Comparison of ENCODE assay signal across 10 cellular contexts in the genomic region with DNA sequence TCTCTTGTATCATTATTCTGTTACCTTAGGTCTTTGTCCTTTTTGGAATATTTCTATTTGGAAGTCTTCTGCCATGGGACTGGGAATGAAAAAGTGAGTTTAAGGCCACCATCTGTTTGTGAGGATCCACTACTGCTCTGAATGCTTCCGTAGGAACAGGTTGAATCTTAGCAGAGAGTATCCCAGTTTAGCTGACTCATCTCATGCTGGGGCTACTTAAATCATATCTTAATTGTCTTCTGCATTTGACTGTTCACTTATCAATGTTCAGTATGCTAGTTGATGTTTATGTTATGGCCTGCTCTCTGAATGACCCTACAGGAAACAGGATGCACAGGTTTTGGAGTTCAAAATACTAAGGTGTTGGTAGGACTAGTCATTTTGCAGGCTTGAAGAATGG. TPM values are rescaled to one million over a fixed set of nuclear protein-coding genes. Genes with fewer than 3 reads are reported as not detected.
"Had no signal": no experiment of that assay in that cellular context is flagged by ENCODE, and none has a peak within 500 bp of the region (broad histone marks: within the 10 kb centered on the region; RNA-seq: fewer than 3 reads in every experiment).

No MANE protein-coding gene starts in this region.

- FAIRE-seq: HepG2, HTR-8/SVneo had no signal

- H3K4me2 ChIP-seq: KMS-11 had no signal

- H3K27ac ChIP-seq: HL-60, KMS-11 had no signal

- H3K9ac ChIP-seq: KMS-11 had no signal

- ATAC-seq: HepG2 had no signal

- DNase-seq: IMR-90, KBM-7, KG1 had no signal

RNA-seq across cellular contexts. Expression of gene OR52I2, which starts 1.4 kb away (rescaled TPM):
- total RNA-seq: HepG2, HT-29, HT1080, IMR-90 had no signal
- polyA plus RNA-seq: HepG2, IgD-negative memory B cell, IMR-90 had no signal

RNA-seq across cellular contexts. Expression of gene OR52I1, which starts 13.7 kb away (rescaled TPM):
- total RNA-seq: HepG2, HT-29, HT1080, IMR-90 had no signal
- polyA plus RNA-seq: HepG2, IgD-negative memory B cell, IMR-90 had no signal

RNA-seq across cellular contexts. Expression of gene TRIM68, which starts 27.9 kb away (rescaled TPM):
- total RNA-seq: HepG2 had no signal
- polyA plus RNA-seq: HepG2 had no signal

RNA-seq across cellular contexts. Expression of gene OR52M1, which starts 35.1 kb away (rescaled TPM):
- total RNA-seq: HepG2, HT-29, HT1080, IMR-90 had no signal
- polyA plus RNA-seq: HepG2, IgD-negative memory B cell, IMR-90 had no signal

RNA-seq across cellular contexts. Expression of gene OR51D1, which starts 57.2 kb away (rescaled TPM):
- total RNA-seq: HepG2, HT-29, HT1080, IMR-90 had no signal
- polyA plus RNA-seq: HepG2, IgD-negative memory B cell, IMR-90 had no signal
